In the genomic region with DNA sequence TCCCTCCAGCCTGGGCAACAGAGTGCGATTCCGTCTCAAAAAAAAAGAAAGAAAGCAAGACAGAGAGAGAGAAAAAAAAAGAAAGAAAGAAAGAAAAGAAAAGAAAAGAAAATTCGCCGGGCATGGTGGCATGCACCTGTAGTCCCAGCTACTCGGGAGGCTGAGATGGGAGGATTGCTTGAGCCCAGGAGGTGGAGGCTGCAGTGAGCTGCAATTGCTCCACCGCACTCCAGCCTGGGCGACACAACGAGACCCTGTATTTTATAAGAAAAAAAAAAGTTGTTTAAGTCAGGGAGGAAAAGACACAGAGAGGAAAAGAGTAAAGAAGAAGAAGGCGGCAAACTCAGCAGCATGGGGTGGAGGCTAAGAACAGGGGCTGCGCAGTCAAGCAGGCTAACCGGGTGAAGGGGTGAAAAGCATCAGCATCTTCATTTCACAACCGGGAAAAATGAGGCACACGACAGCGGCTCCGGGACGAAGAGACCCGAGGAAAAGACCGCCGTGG, we compare ENCODE assay signal across 7 cellular contexts. TPM values are rescaled to one million over a fixed set of nuclear protein-coding genes. Genes with fewer than 3 reads are reported as not detected.
A peak's percentile ranks its signal among the peaks of the same experiment; 100 is the strongest.
DNase-seq lines count a peak whose midpoint lies in the region; ATAC-seq lines count a peak whose summit lies in the region.

No MANE protein-coding gene starts in this region.

- peak; percentile 1 for ATAC-seq in GM21529 (IDR thresholded peaks at IDR 0.05; ENCODE audit: unreplicated experiment)
- peak; percentile 14 for ATAC-seq in Right ventricle myocardium superior (ENCODE audit: poor library complexity)

- H3K36me3 ChIP-seq in SJCRH30 (peaks cover 10% of the 10 kb centered on the region), skeletal muscle satellite cell (ENCODE audit: insufficient read depth, low read length) (peaks cover 24% of the 10 kb centered on the region)

- peak overlapping the region; percentile 66 for H3K4me3 ChIP-seq in SJCRH30
- peak overlapping the region; percentile 65 for H3K4me3 ChIP-seq in skeletal muscle satellite cell (ENCODE audit: low read length)

- intact Hi-C loops in Right ventricle myocardium superior (cut with DNase I), result loop anchor here (5.0 to 10.0 kb wide), 2 partner anchors 522 to 830 kb away; a partner anchor contains a TSS

- H3K27ac ChIP-seq in SJCRH30, result no peak overlapping the region

- DNase-seq in SJCRH30, result no peak
- DNase-seq in Right ventricle myocardium superior, result no peak
- no peak for DNase-seq in OCI-M2 (lab: John Stamatoyannopoulos, UW; ENCODE audit: unreplicated experiment)
- no peak for DNase-seq in DMS 273 treated with DMSO at 0.1 percent for 48 hours (lab: John Stamatoyannopoulos, UW)
- DNase-seq in NCI-H1694 treated with DMSO at 0.1 percent for 48 hours (lab: John Stamatoyannopoulos, UW), result no peak

- peak overlapping the region; percentile 90 for H3K4me2 ChIP-seq in skeletal muscle satellite cell (ENCODE audit: low read length)

- H3K27me3 ChIP-seq in SJCRH30, result no peaks in the 10 kb centered on the region
- H3K27me3 ChIP-seq in skeletal muscle satellite cell (ENCODE audit: control insufficient read depth, insufficient read depth, low read length), result no peaks in the 10 kb centered on the region

- peaks cover 5% of the 10 kb centered on the region; the same call in 1 of the 2 replicates for H3K4me1 ChIP-seq in SJCRH30
- peaks cover 9% of the 10 kb centered on the region for H3K4me1 ChIP-seq in skeletal muscle satellite cell (ENCODE audit: control insufficient read depth, insufficient read depth, low read length)

- no peaks in the 10 kb centered on the region for H3K9me3 ChIP-seq in SJCRH30 (replicated peaks)
- H3K9me3 ChIP-seq in skeletal muscle satellite cell (replicated peaks; ENCODE audit: low read length), result no peaks in the 10 kb centered on the region

- no peak overlapping the region for H3K9ac ChIP-seq in skeletal muscle satellite cell (ENCODE audit: low read depth, low read length)

RNA-seq across cellular contexts. Expression of a gene that starts 0.6 kb away (rescaled TPM):
- total RNA-seq in SJCRH30 (2014; rRNA removed; shearing (Covaris generic)), result 2.4 and 2.9 TPM in 2 replicates
- total RNA-seq in Right ventricle myocardium superior, result 3.0 TPM
- total RNA-seq in skeletal muscle satellite cell (2012; rRNA removed), result 5.3 and 9.6 TPM in 2 replicates

RNA-seq across cellular contexts. Expression of a gene that starts 46.5 kb away (rescaled TPM):
- 101 and 104 TPM in 2 replicates for total RNA-seq in SJCRH30 (2014; rRNA removed; shearing (Covaris generic))
- 18.9 TPM for total RNA-seq in Right ventricle myocardium superior
- total RNA-seq in skeletal muscle satellite cell (2012; rRNA removed), result 38.4 and 39.0 TPM in 2 replicates

RNA-seq across cellular contexts. Expression of a gene that starts 47.9 kb away (rescaled TPM):
- 65.0 and 70.1 TPM in 2 replicates for total RNA-seq in SJCRH30 (2014; rRNA removed; shearing (Covaris generic))
- 484 TPM for total RNA-seq in Right ventricle myocardium superior
- 76.7 and 89.7 TPM in 2 replicates for total RNA-seq in skeletal muscle satellite cell (2012; rRNA removed)
